Comparison of ENCODE assay signal across 8 cellular contexts in the genomic region with DNA sequence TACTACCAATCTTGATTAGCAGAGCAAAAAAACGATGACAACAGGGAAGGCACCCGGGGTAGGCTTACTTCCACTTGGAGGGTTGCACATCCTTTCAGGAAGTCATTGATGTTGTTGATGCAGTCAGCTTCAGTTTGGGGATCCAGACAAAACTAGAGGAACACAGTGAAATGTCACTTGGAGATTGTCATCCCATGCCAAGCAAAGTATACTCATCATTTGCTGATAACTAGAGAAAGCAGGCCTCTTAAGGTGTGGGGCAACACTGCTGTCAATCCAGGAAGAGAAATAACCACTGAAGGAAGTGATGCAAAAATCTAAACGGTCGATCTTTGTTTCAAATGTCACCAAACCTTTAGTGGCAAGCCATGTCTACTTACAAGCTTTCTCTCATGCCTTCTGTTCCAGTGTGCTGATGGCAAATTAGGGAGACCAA. TPM values are rescaled to one million over a fixed set of nuclear protein-coding genes. Genes with fewer than 3 reads are reported as not detected.
A peak's percentile ranks its signal among the peaks of the same experiment; 100 is the strongest.
DNase-seq lines count a peak whose midpoint lies in the region; ATAC-seq and TF ChIP-seq lines count a peak whose summit lies in the region.

No MANE protein-coding gene starts in this region.

- H3K4me3 ChIP-seq in right atrium auricular region (no peak overlapping the region), uterus (peak overlapping the region; percentile 32 to 34)
- H3K4me3 ChIP-seq in effector memory CD4-positive, alpha-beta T cell (ENCODE audit: insufficient read depth, low read depth, low read length, poor library complexity, severe bottlenecking): peak overlapping the region; percentile 53

- intact Hi-C loops in left ventricle myocardium superior (cut with micrococcal nuclease): no loop called here
- intact Hi-C loops in uterus (cut with DNase I; ENCODE audit: low total_unique reads): no loop called here

- no peaks in the 10 kb centered on the region for H3K36me3 ChIP-seq in right atrium auricular region
- H3K36me3 ChIP-seq in effector memory CD4-positive, alpha-beta T cell (ENCODE audit: control insufficient read depth, insufficient read depth, low read length): no peaks in the 10 kb centered on the region
- H3K36me3 ChIP-seq in uterus: no peaks in the 10 kb centered on the region

- H3K4me1 ChIP-seq in right atrium auricular region: peaks cover 0 to 8% of the 10 kb centered on the region in 2 donors
- no peaks in the 10 kb centered on the region for H3K4me1 ChIP-seq in effector memory CD4-positive, alpha-beta T cell (ENCODE audit: control insufficient read depth, insufficient read depth, low read length, poor library complexity, severe bottlenecking)
- H3K4me1 ChIP-seq in uterus: no peaks in the 10 kb centered on the region

- TF ChIP-seq CTCF in right atrium auricular region (IDR thresholded peaks at IDR 0.05): no peak
- no peak for TF ChIP-seq CTCF in uterus (IDR thresholded peaks at IDR 0.05)

- H3K27ac ChIP-seq in right atrium auricular region: peak overlapping the region; percentile 17 to 20
- peak overlapping the region; percentile 69 for H3K27ac ChIP-seq in effector memory CD4-positive, alpha-beta T cell (ENCODE audit: insufficient read depth, low read length, poor library complexity, severe bottlenecking)
- peak overlapping the region; percentile 59 to 79 for H3K27ac ChIP-seq in uterus

- DNase-seq in right atrium auricular region (ENCODE audit: low spot score) (no peak), left ventricle myocardium superior (no peak), NAMALWA (ENCODE audit: low spot score) (peak; percentile 56), uterus (no peak), NCI-H1930 (lab: John Stamatoyannopoulos, UW) (no peak), NCI-H146 (lab: John Stamatoyannopoulos, UW) (no peak), GM03348 (ENCODE audit: low spot score) (no peak)
- no peak for DNase-seq in effector memory CD4-positive, alpha-beta T cell

- TF ChIP-seq POLR2A in uterus (IDR thresholded peaks at IDR 0.05): no peak

- no peaks in the 10 kb centered on the region for H3K27me3 ChIP-seq in right atrium auricular region
- no peaks in the 10 kb centered on the region for H3K27me3 ChIP-seq in effector memory CD4-positive, alpha-beta T cell (replicated peaks; ENCODE audit: control insufficient read depth, insufficient read depth, low read length, poor library complexity, severe bottlenecking)
- no peaks in the 10 kb centered on the region for H3K27me3 ChIP-seq in uterus

- H3K9me3 ChIP-seq in right atrium auricular region: no peaks in the 10 kb centered on the region
- H3K9me3 ChIP-seq in effector memory CD4-positive, alpha-beta T cell (ENCODE audit: control insufficient read depth, low read length): no peaks in the 10 kb centered on the region
- no peaks in the 10 kb centered on the region for H3K9me3 ChIP-seq in uterus

- no peak for ATAC-seq in left ventricle myocardium superior

RNA-seq across cellular contexts. Expression of gene ARHGEF6, which starts 1.4 kb away (rescaled TPM):
- 10 to 100 TPM; 41.3 to 45.8 TPM for total RNA-seq in right atrium auricular region
- total RNA-seq in left ventricle myocardium superior: 44.2 TPM
- 10 to 100 TPM; 19.7 to 26.9 (median 24.7) TPM for total RNA-seq in uterus

Comparison
In these comparisons a context has a peak if more than half of its experiments do, and no peak if none do; other contexts are left out.
1. H3K27ac ChIP-seq: peak in every context shown above with its lines; median percentile 69 in effector memory CD4-positive, alpha-beta T cell; 69 in uterus; 18 in right atrium auricular region.
2. H3K4me3 ChIP-seq: peak in effector memory CD4-positive, alpha-beta T cell (single experiment) and uterus (2 of 2); none in right atrium auricular region (0 of 2).